1 cellular context compared by ENCODE assay signal in the genomic region with DNA sequence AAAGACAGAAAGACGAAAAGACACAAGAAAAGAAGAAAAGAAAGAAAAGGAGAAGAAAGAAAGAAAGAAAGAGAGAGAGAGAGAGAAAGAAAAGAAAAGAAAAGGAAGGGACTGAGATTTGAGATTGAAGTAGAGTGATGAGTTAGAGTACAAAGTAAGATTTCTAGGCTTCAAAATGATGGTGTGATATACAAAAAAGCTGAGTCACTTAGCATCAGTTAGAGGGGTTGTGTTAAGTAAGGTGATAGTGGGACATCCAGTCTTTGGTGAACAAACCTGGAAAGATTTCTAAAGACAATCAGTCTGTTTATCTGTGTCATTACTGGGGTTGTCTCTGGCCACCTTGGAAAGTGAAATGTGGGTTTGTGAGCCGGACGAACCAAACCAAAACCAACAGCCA.
TF ChIP-seq lines count a peak whose summit lies in the region.

No MANE protein-coding gene starts in this region.

TF ChIP-seq in K562, 482 proteins besides CTCF, POLR2A, EP300 and RAD21 (continued from another document):
- TF ChIP-seq, protein P1, sequence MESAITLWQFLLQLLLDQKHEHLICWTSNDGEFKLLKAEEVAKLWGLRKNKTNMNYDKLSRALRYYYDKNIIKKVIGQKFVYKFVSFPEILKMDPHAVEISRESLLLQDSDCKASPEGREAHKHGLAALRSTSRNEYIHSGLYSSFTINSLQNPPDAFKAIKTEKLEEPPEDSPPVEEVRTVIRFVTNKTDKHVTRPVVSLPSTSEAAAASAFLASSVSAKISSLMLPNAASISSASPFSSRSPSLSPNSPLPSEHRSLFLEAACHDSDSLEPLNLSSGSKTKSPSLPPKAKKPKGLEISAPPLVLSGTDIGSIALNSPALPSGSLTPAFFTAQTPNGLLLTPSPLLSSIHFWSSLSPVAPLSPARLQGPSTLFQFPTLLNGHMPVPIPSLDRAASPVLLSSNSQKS (CRISPR knock-in tag; IDR thresholded peaks at IDR 0.05), result no peak
- TF ChIP-seq PTBP1 (IDR thresholded peaks at IDR 0.05; ENCODE audit: low read depth, low read length) (no peak), KHSRP (IDR thresholded peaks at IDR 0.05) (no peak), C11orf30 (IDR thresholded peaks at IDR 0.05; ENCODE audit: low read depth) (peak; percentile 47; the same call in 1 of the 2 replicates)
